Comparison of ENCODE assay signal across 27 cellular contexts in genomic region chr6:132320007-132320406, GRCh38.
A peak's percentile ranks its signal among the peaks of the same experiment; 100 is the strongest.
DNase-seq lines count a peak whose midpoint lies in the region; ATAC-seq and TF ChIP-seq lines count a peak whose summit lies in the region.
"Had no signal": no experiment of that assay in that cellular context is flagged by ENCODE, and none has a peak within 500 bp of the region (broad histone marks: within the 10 kb centered on the region; RNA-seq: fewer than 3 reads in every experiment).

No MANE protein-coding gene starts in this region.

- H3K27ac Mint-ChIP-seq in nephron (peak overlapping the region in 2 of 3 experiments; percentile 64 to 77), T-cell (no peak overlapping the region), endothelial cell (ENCODE audit: unreplicated experiment) (no peak overlapping the region)
- H3K27ac Mint-ChIP-seq: activated CD4-positive, alpha-beta T cell treated with anti-CD3 and anti-CD28 coated beads, Interleukin-2, amount 10 ng/mL, durations not matched to agents 7 days and 5 days; CD4-positive, alpha-beta T cell; mesothelial cell of epicardium; natural killer cell treated with Interleukin-12 subunit alpha and Interleukin-12 subunit beta and Interleukin-15 and Interleukin-18, amount 100 ng/mL, for 72 hours had no signal

- H3K27me3 Mint-ChIP-seq in nephron (ENCODE audit: low read depth) (no peaks in the 10 kb centered on the region), T-cell (peaks cover 4 to 12% of the 10 kb centered on the region in 2 donors), endothelial cell (ENCODE audit: unreplicated experiment) (no peaks in the 10 kb centered on the region)

- ATAC-seq in T-cell (replicated peaks in 1 of 4) = no peak
- ATAC-seq: natural killer cell treated with Interleukin-12 subunit alpha and Interleukin-12 subunit beta and Interleukin-15 and Interleukin-18, amount 100 ng/mL, for 72 hours had no signal

- H3K9me3 Mint-ChIP-seq in nephron (peaks cover 21% of the 10 kb centered on the region), T-cell (peaks cover 7 to 19% (median 10%) of the 10 kb centered on the region in 3 donors), endothelial cell (ENCODE audit: unreplicated experiment) (no peaks in the 10 kb centered on the region)

- TF ChIP-seq CTCF in AG10803 (conservative IDR thresholded peaks at IDR 0.05; ENCODE audit: low read length) (no peak), nephron (IDR thresholded peaks at IDR 0.05; ENCODE audit: unreplicated experiment in 3 of 3) (no peak), endothelial cell (IDR thresholded peaks at IDR 0.05; ENCODE audit: unreplicated experiment) (no peak)

- POLR2A ChIA-PET in T-cell (lab: Charles Lee) = no interaction called here

- CTCF ChIA-PET in T-cell (lab: Charles Lee) = interaction anchor here in 1 of 2 donors (0.6 kb wide), 1 partner anchor 40 kb away, joined by 4 read pairs; no protein-coding TSS in a partner anchor

- H3K4me3 Mint-ChIP-seq in nephron (no peak overlapping the region), T-cell (no peak overlapping the region), endothelial cell (ENCODE audit: unreplicated experiment) (no peak overlapping the region)
- H3K4me3 Mint-ChIP-seq: activated CD4-positive, alpha-beta T cell treated with anti-CD3 and anti-CD28 coated beads, Interleukin-2, amount 10 ng/mL, durations not matched to agents 7 days and 5 days; CD4-positive, alpha-beta T cell; central memory CD8-positive, alpha-beta T cell; mesothelial cell of epicardium; natural killer cell treated with Interleukin-12 subunit alpha and Interleukin-12 subunit beta and Interleukin-15 and Interleukin-18, amount 100 ng/mL, for 72 hours had no signal

- H3K4me1 Mint-ChIP-seq in nephron (no peaks in the 10 kb centered on the region), T-cell (no peaks in the 10 kb centered on the region), endothelial cell (ENCODE audit: unreplicated experiment) (no peaks in the 10 kb centered on the region)
- H3K4me1 Mint-ChIP-seq: activated CD4-positive, alpha-beta T cell treated with anti-CD3 and anti-CD28 coated beads, Interleukin-2, amount 10 ng/mL, durations not matched to agents 7 days and 5 days; central memory CD8-positive, alpha-beta T cell; mesothelial cell of epicardium had no signal

- no peak overlapping the region for H3K4me3 ChIP-seq in AG10803 (ENCODE audit: low read length)
- H3K4me3 ChIP-seq: vagina had no signal

- peaks cover 78% of the 10 kb centered on the region for H3K36me3 Mint-ChIP-seq in nephron (ENCODE audit: low read depth)
- H3K36me3 Mint-ChIP-seq in T-cell = no peaks in the 10 kb centered on the region
- H3K36me3 Mint-ChIP-seq in endothelial cell (ENCODE audit: low read depth, unreplicated experiment) = no peaks in the 10 kb centered on the region

- DNase-seq in AG10803 (ENCODE audit: low read depth) = peak; percentile 50
- DNase-seq in M059J (ENCODE audit: low read depth) = peak; percentile 52
- peak; percentile 24 for DNase-seq in fibroblast of gingiva (ENCODE audit: low read depth)
- DNase-seq in T-cell = no peak
- no peak for DNase-seq in NCI-H526 treated with DMSO at 0.1 percent for 48 hours (lab: John Stamatoyannopoulos, UW)
- DNase-seq in endothelial cell (ENCODE audit: low spot score) = no peak
- DNase-seq in GM19238 (ENCODE audit: insufficient read length, low spot score) = no peak
- DNase-seq: ACHN; activated CD4-positive, alpha-beta T cell treated with anti-CD3 and anti-CD28 coated beads, Interleukin-2, amount 10 ng/mL, durations not matched to agents 7 days and 5 days; activated CD8-positive, alpha-beta memory T cell treated with anti-CD3 and anti-CD28 coated beads, Interleukin-2, amount 50 U/mL, for 4 hours; activated effector memory CD4-positive, alpha-beta T cell treated with Interleukin-2 at 50 U/mL for 16 hours; amniotic stem cell; CD4-positive, alpha-beta T cell; DMS79; effector CD8-positive, alpha-beta T cell; foreskin melanocyte; NCI-H1436 treated with DMSO at 0.1 percent for 48 hours; NCI-H2171; NCI-H748 treated with DMSO at 0.1 percent for 48 hours; Right ventricle myocardium superior; stimulated activated CD4-positive, alpha-beta T cell treated with anti-CD3 and anti-CD28 coated beads, Interleukin-12 subunit alpha, Interleukin-12 subunit beta, amount 100 ng/mL, for 4 hours; T-helper 1 cell had no signal

Comparison
In these comparisons a context has a peak if more than half of its experiments do, and no peak if none do; other contexts are left out.
1. DNase-seq: peak in AG10803 (single experiment), M059J (single experiment) and fibroblast of gingiva (single experiment); none in T-cell (0 of 34), NCI-H526 treated with DMSO at 0.1 percent for 48 hours (single experiment), endothelial cell (single experiment) and GM19238 (single experiment).
2. H3K27ac Mint-ChIP-seq: peak in nephron (2 of 3); none in T-cell (0 of 2) and endothelial cell (single experiment).